1 cellular context compared by ENCODE assay signal in genomic region chr5:150249744-150250143, GRCh38.
TF ChIP-seq lines count a peak whose summit lies in the region.

No MANE protein-coding gene starts in this region.

TF ChIP-seq in K562, 482 proteins besides CTCF, POLR2A, EP300 and RAD21:
- TF ChIP-seq ZKSCAN8 (CRISPR knock-in tag; IDR thresholded peaks at IDR 0.05) (peak; percentile 82; the same call in 1 of the 2 replicates), ZNF586 (CRISPR knock-in tag; conservative IDR thresholded peaks at IDR 0.05) (no peak)
